8 cellular contexts compared by ENCODE assay signal in genomic region chr10:5840314-5841307, GRCh38. TPM values are rescaled to one million over a fixed set of nuclear protein-coding genes. Genes with fewer than 3 reads are reported as not detected.
DNase-seq lines count a peak whose midpoint lies in the region; ATAC-seq, FAIRE-seq and TF ChIP-seq lines count a peak whose summit lies in the region.

No MANE protein-coding gene starts in this region.

- no peak overlapping the region for H2AK5ac ChIP-seq in mesenchymal stem cell (ENCODE audit: low read length, severe bottlenecking)

- H3K18ac ChIP-seq in mesenchymal stem cell (ENCODE audit: low read depth in 1 of 2, low read length in 2 of 2): no peak overlapping the region

- WGBS in mesenchymal stem cell: 59% methylated on average over 40 of the region's 40 CpGs

- H3K79me2 ChIP-seq in ACC112 (ENCODE audit: control insufficient read depth, insufficient read depth, low read length, unreplicated experiment) (no peaks in the 10 kb centered on the region), astrocyte (ENCODE audit: insufficient read depth, low read length) (no peaks in the 10 kb centered on the region)

- TF ChIP-seq CTCF in astrocyte (IDR thresholded peaks at IDR 0.05; ENCODE audit: insufficient read depth, low read depth, low read length): no peak

- H3K9me3 Mint-ChIP-seq in astrocyte (ENCODE audit: unreplicated experiment): no peaks in the 10 kb centered on the region
- H3K9me3 Mint-ChIP-seq in CD8-positive, alpha-beta memory T cell: no peaks in the 10 kb centered on the region

- H4K8ac ChIP-seq in mesenchymal stem cell (ENCODE audit: low read length): peak overlapping the region; percentile 21

- H4K20me1 ChIP-seq in astrocyte (ENCODE audit: insufficient read depth, low read length): no peaks in the 10 kb centered on the region

- no peak overlapping the region for H2BK15ac ChIP-seq in mesenchymal stem cell (ENCODE audit: low read depth, poor library complexity, severe bottlenecking)

- H3K9me3 ChIP-seq in astrocyte (ENCODE audit: insufficient read depth, low read depth, low read length) (no peaks in the 10 kb centered on the region), mesenchymal stem cell (ENCODE audit: control insufficient read depth, low read length) (no peaks in the 10 kb centered on the region)
- no peaks in the 10 kb centered on the region for H3K9me3 ChIP-seq in CD8-positive, alpha-beta memory T cell (ENCODE audit: low read length)

- H3K4me1 ChIP-seq in ACC112 (ENCODE audit: control insufficient read depth, insufficient read depth, low read length, unreplicated experiment) (peaks cover 5% of the 10 kb centered on the region), astrocyte (ENCODE audit: insufficient read depth, low read length) (no peaks in the 10 kb centered on the region), mesenchymal stem cell (ENCODE audit: control insufficient read depth, insufficient read depth, low read depth, low read length) (peaks cover 13% of the 10 kb centered on the region)
- no peaks in the 10 kb centered on the region for H3K4me1 ChIP-seq in CD8-positive, alpha-beta memory T cell (ENCODE audit: insufficient read depth, low read length)

- peaks cover 2% of the 10 kb centered on the region for H3K27me3 Mint-ChIP-seq in astrocyte (ENCODE audit: low read depth, unreplicated experiment)
- peaks cover 5 to 13% of the 10 kb centered on the region in 2 donors for H3K27me3 Mint-ChIP-seq in CD8-positive, alpha-beta memory T cell

- H2BK120ac ChIP-seq in mesenchymal stem cell (ENCODE audit: low read depth, low read length): no peak overlapping the region

- H2BK12ac ChIP-seq in mesenchymal stem cell (ENCODE audit: low read length in 2 of 2): no peak overlapping the region

- POLR2A ChIA-PET in CD8-positive, alpha-beta memory T cell (lab: Charles Lee): interaction anchor here (0.6 kb wide), 1 partner anchor 153 kb away, joined by 3 read pairs; no protein-coding TSS in a partner anchor

- H2AFZ ChIP-seq in ACC112 (ENCODE audit: low read length, unreplicated experiment): peak overlapping the region; percentile 81
- peak overlapping the region; percentile 83 for H2AFZ ChIP-seq in astrocyte (ENCODE audit: low read depth, low read length)
- H2AFZ ChIP-seq in mesenchymal stem cell (ENCODE audit: low read depth, low read length): no peak overlapping the region

- peak overlapping the region; percentile 8; the same call in 1 of the 2 replicates for H3K4me3 ChIP-seq in ACC112 (ENCODE audit: low read depth, low read length)
- no peak overlapping the region for H3K4me3 ChIP-seq in astrocyte (ENCODE audit: insufficient read depth, low read depth, low read length)
- H3K4me3 ChIP-seq in mesenchymal stem cell (ENCODE audit: insufficient read depth in 1 of 2, low read depth in 1 of 2, low read length in 2 of 2): peak overlapping the region in 1 of 2 experiments; percentile 38
- no peak overlapping the region for H3K4me3 ChIP-seq in CD8-positive, alpha-beta memory T cell (ENCODE audit: low read length)

- H3K79me1 ChIP-seq in mesenchymal stem cell (replicated peaks; ENCODE audit: low read length, poor library complexity, severe bottlenecking): no peaks in the 10 kb centered on the region

- no peak overlapping the region for H3K23ac ChIP-seq in mesenchymal stem cell (ENCODE audit: low read length in 2 of 2)

- CTCF ChIA-PET in CD8-positive, alpha-beta memory T cell (lab: Charles Lee): interaction anchor here (1.1 to 1.2 kb wide), 2 partner anchors 20 to 39 kb away, joined by 3 read pairs; no protein-coding TSS in a partner anchor

- no peak overlapping the region for H4K91ac ChIP-seq in mesenchymal stem cell (ENCODE audit: low read length)

- peak overlapping the region; percentile 54 for H3K4me3 Mint-ChIP-seq in astrocyte (ENCODE audit: unreplicated experiment)
- no peak overlapping the region for H3K4me3 Mint-ChIP-seq in CD8-positive, alpha-beta memory T cell

- H3K36me3 Mint-ChIP-seq in astrocyte (ENCODE audit: low read depth, unreplicated experiment): no peaks in the 10 kb centered on the region
- H3K36me3 Mint-ChIP-seq in CD8-positive, alpha-beta memory T cell: no peaks in the 10 kb centered on the region

- ATAC-seq in HG03135 (IDR thresholded peaks at IDR 0.05; ENCODE audit: unreplicated experiment): peak; percentile 70

- H3K27ac ChIP-seq in ACC112 (ENCODE audit: low read depth, low read length) (no peak overlapping the region), astrocyte (ENCODE audit: low read depth, low read length) (no peak overlapping the region), mesenchymal stem cell (ENCODE audit: low read length, poor library complexity, severe bottlenecking) (peak overlapping the region; percentile 37)
- H3K27ac ChIP-seq in CD8-positive, alpha-beta memory T cell (ENCODE audit: low read depth, low read length): no peak overlapping the region

- H3K36me3 ChIP-seq in ACC112 (ENCODE audit: insufficient read depth, low read length) (no peaks in the 10 kb centered on the region), astrocyte (ENCODE audit: insufficient read depth, low read length) (no peaks in the 10 kb centered on the region), mesenchymal stem cell (ENCODE audit: control insufficient read depth in 1 of 2, insufficient read depth in 2 of 2, low read depth in 1 of 2, low read length in 2 of 2) (no peaks in the 10 kb centered on the region)
- H3K36me3 ChIP-seq in CD8-positive, alpha-beta memory T cell (ENCODE audit: insufficient read depth, low read length): no peaks in the 10 kb centered on the region

- DNase-seq in GM19238 (ENCODE audit: insufficient read length, low spot score): peak; percentile 84
- DNase-seq in astrocyte (ENCODE audit: low read depth): peak; percentile 14
- peak; percentile 26 for DNase-seq in mesenchymal stem cell
- DNase-seq in NCI-H2107 treated with DMSO at 0.1 percent for 48 hours (lab: John Stamatoyannopoulos, UW; ENCODE audit: unreplicated experiment): no peak
- DNase-seq in NCI-H345 (lab: John Stamatoyannopoulos, UW): no peak
- DNase-seq in CD8-positive, alpha-beta memory T cell: no peak

- H3K9ac ChIP-seq in astrocyte (ENCODE audit: low read length): no peak overlapping the region
- H3K9ac ChIP-seq in mesenchymal stem cell (ENCODE audit: low read length): peak overlapping the region; percentile 31

- H3K4me2 ChIP-seq in astrocyte (ENCODE audit: low read length) (peak overlapping the region; percentile 59), mesenchymal stem cell (ENCODE audit: low read length, poor library complexity, severe bottlenecking) (no peak overlapping the region)

- no peak overlapping the region for H3K14ac ChIP-seq in mesenchymal stem cell (ENCODE audit: low read length in 2 of 2)

- no peak overlapping the region for H3K27ac Mint-ChIP-seq in astrocyte (ENCODE audit: unreplicated experiment)
- H3K27ac Mint-ChIP-seq in CD8-positive, alpha-beta memory T cell: peak overlapping the region in 2 of 8 donors; percentile 28 to 83

- H3K4me1 Mint-ChIP-seq in astrocyte (ENCODE audit: low read depth, unreplicated experiment): peaks cover 4% of the 10 kb centered on the region
- peaks cover 6 to 13% (median 7%) of the 10 kb centered on the region in 3 donors for H3K4me1 Mint-ChIP-seq in CD8-positive, alpha-beta memory T cell

- H2BK5ac ChIP-seq in mesenchymal stem cell (ENCODE audit: low read depth, low read length, poor library complexity, severe bottlenecking): no peak overlapping the region

- FAIRE-seq in astrocyte (lab: Jason Lieb, UNC): no peak

- H3K27me3 ChIP-seq in ACC112 (ENCODE audit: insufficient read depth, low read length) (no peaks in the 10 kb centered on the region), astrocyte (ENCODE audit: insufficient read depth, low read length) (no peaks in the 10 kb centered on the region), mesenchymal stem cell (ENCODE audit: control insufficient read depth in 1 of 2, insufficient read depth in 1 of 2, low read length in 2 of 2) (no peaks in the 10 kb centered on the region)
- H3K27me3 ChIP-seq in CD8-positive, alpha-beta memory T cell (ENCODE audit: insufficient read depth, low read length, poor library complexity, severe bottlenecking): no peaks in the 10 kb centered on the region

- no peak overlapping the region for H3K4ac ChIP-seq in mesenchymal stem cell (ENCODE audit: low read depth in 1 of 2, low read length in 2 of 2)

RNA-seq across cellular contexts. Expression of gene GDI2, which starts 27.4 kb away (rescaled TPM):
- total RNA-seq in astrocyte: 267 and 280 TPM in 2 replicates
- 202 TPM for polyA plus RNA-seq in mesenchymal stem cell (2013, experiment 1 of 2)
- polyA plus RNA-seq in mesenchymal stem cell (2013, experiment 2 of 2): 204 TPM
- total RNA-seq in CD8-positive, alpha-beta memory T cell: 100 to 1,000 TPM; 311 to 319 TPM
- 171 TPM for polyA plus RNA-seq in CD8-positive, alpha-beta memory T cell

RNA-seq across cellular contexts. Expression of gene ANKRD16, which starts 49.1 kb away (rescaled TPM):
- total RNA-seq in astrocyte: 4.9 TPM in 2 replicates
- 2.3 TPM for polyA plus RNA-seq in mesenchymal stem cell (2013, experiment 1 of 2)
- 2.3 TPM for polyA plus RNA-seq in mesenchymal stem cell (2013, experiment 2 of 2)
- 1 to 10 TPM; 7.2 to 8.5 TPM for total RNA-seq in CD8-positive, alpha-beta memory T cell
- 3.2 TPM for polyA plus RNA-seq in CD8-positive, alpha-beta memory T cell

RNA-seq across cellular contexts. Expression of gene FBH1, which starts 49.4 kb away (rescaled TPM):
- 71.5 and 73.3 TPM in 2 replicates for total RNA-seq in astrocyte
- polyA plus RNA-seq in mesenchymal stem cell (2013, experiment 1 of 2): 34.4 TPM
- 30.4 TPM for polyA plus RNA-seq in mesenchymal stem cell (2013, experiment 2 of 2)
- 10 to 100 TPM; 58.7 to 59.3 TPM for total RNA-seq in CD8-positive, alpha-beta memory T cell
- 82.2 TPM for polyA plus RNA-seq in CD8-positive, alpha-beta memory T cell

Comparison
In these comparisons a context has a peak if more than half of its experiments do, and no peak if none do; other contexts are left out.
1. DNase-seq: peak in GM19238 (single experiment), astrocyte (single experiment) and mesenchymal stem cell (single experiment); none in NCI-H2107 treated with DMSO at 0.1 percent for 48 hours (single experiment), NCI-H345 (single experiment) and CD8-positive, alpha-beta memory T cell (0 of 5).